ENCODE assay signal across 2 cellular contexts in genomic region chr3:107685383-107685782, GRCh38.
TF ChIP-seq lines count a peak whose summit lies in the region.

No MANE protein-coding gene starts in this region.

TF ChIP-seq in GM23338, 12 proteins besides CTCF, POLR2A, EP300 and RAD21 (continued from another document):
- no peak for TF ChIP-seq ZNF462 (CRISPR knock-in tag; IDR thresholded peaks at IDR 0.05)
- TF ChIP-seq ZNF114 (CRISPR knock-in tag; IDR thresholded peaks at IDR 0.05) = no peak
- no peak for TF ChIP-seq EZH2 (IDR thresholded peaks at IDR 0.05; ENCODE audit: low read depth, unreplicated experiment)
- no peak for TF ChIP-seq EZH2phosphoT487 (IDR thresholded peaks at IDR 0.05; ENCODE audit: unreplicated experiment)
- no peak for TF ChIP-seq ETS1 (IDR thresholded peaks at IDR 0.05)
- no peak for TF ChIP-seq POLR2AphosphoS5 (IDR thresholded peaks at IDR 0.05; ENCODE audit: low read depth)
- no peak for TF ChIP-seq CREB1 (CRISPR knock-in tag; IDR thresholded peaks at IDR 0.05; ENCODE audit: low read depth)
- no peak for TF ChIP-seq REST (IDR thresholded peaks at IDR 0.05; ENCODE audit: unreplicated experiment)
- TF ChIP-seq STAT1 (IDR thresholded peaks at IDR 0.05; ENCODE audit: unreplicated experiment) = no peak
- no peak for TF ChIP-seq ZNF331 (CRISPR knock-in tag; IDR thresholded peaks at IDR 0.05; ENCODE audit: low read depth)
- no peak for TF ChIP-seq NANOG (IDR thresholded peaks at IDR 0.05; ENCODE audit: borderline replicate concordance)

TF ChIP-seq in WTC11, 78 proteins besides CTCF, POLR2A, EP300 and RAD21 (continued from another document):
- TF ChIP-seq AR (CRISPR knock-in tag; IDR thresholded peaks at IDR 0.05) = no peak
- TF ChIP-seq E2F1 (CRISPR knock-in tag; IDR thresholded peaks at IDR 0.05) = no peak
- no peak for TF ChIP-seq TEAD1 (CRISPR knock-in tag; IDR thresholded peaks at IDR 0.05)
- no peak for TF ChIP-seq TP53 (CRISPR knock-in tag; IDR thresholded peaks at IDR 0.05)
- no peak for TF ChIP-seq CREB1 (CRISPR knock-in tag; IDR thresholded peaks at IDR 0.05)
- TF ChIP-seq OVOL2 (CRISPR knock-in tag; IDR thresholded peaks at IDR 0.05; ENCODE audit: borderline replicate concordance) = no peak
- no peak for TF ChIP-seq AFF4 (CRISPR knock-in tag; IDR thresholded peaks at IDR 0.05; ENCODE audit: borderline replicate concordance)
